ENCODE assay signal across 31 cellular contexts in the genomic region with DNA sequence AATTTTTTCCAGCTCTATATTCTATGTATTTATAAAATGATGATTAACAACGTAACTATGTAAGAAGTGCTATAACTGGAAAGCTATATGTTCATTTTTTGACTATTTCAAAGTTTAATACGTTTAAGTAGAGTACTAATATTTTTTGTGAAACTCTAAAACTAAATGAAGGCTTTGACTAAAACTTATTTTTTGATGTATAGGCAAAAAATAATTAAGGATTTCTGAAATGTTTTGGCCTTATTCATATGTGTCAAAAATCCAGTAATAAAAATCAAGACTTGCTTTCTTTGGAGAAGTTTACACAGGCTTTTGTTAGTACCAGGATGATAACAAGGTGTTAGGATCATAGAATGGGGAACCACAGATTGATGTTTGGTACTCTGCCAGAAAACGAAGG.
"Had no signal": no experiment of that assay in that cellular context is flagged by ENCODE, and none has a peak within 500 bp of the region (broad histone marks: within the 10 kb centered on the region; RNA-seq: fewer than 3 reads in every experiment).

No MANE protein-coding gene starts in this region.

- H3K27ac ChIP-seq: adrenal gland, body of pancreas, epithelial cell of prostate, esophagus squamous epithelium, gastroesophageal sphincter had no signal

- H3K36me3 ChIP-seq: adrenal gland, esophagus squamous epithelium, gastroesophageal sphincter had no signal

- H3K27me3 ChIP-seq: adrenal gland, body of pancreas, gastroesophageal sphincter had no signal

- DNase-seq: activated CD4-positive, alpha-beta memory T cell treated with anti-CD3 and anti-CD28 coated beads, Interleukin-2, amount 10 ng/mL, durations not matched to agents 7 days and 5 days; activated CD4-positive, alpha-beta T cell treated with anti-CD3 and anti-CD28 coated beads for 36 hours; activated CD4-positive, alpha-beta T cell treated with anti-CD3 and anti-CD28 coated beads, Interleukin-2, amount 10 ng/mL, durations not matched to agents 24 days and 14 days; activated CD4-positive, CD25-positive, alpha-beta regulatory T cell; activated CD4-positive, CD25-positive, alpha-beta regulatory T cell treated with anti-CD3 and anti-CD28 coated beads, Interleukin-2, amount 50 U/mL, for 72 hours; activated CD8-positive, alpha-beta memory T cell treated with anti-CD3 and anti-CD28 coated beads, Interleukin-2, amount 50 U/mL, for 48 hours; activated effector memory CD4-positive, alpha-beta T cell treated with Interleukin-2 at 50 U/mL for 16 hours; activated naive CD4-positive, alpha-beta T cell treated with anti-CD3 and anti-CD28 coated beads for 36 hours; activated naive CD8-positive, alpha-beta T cell treated with anti-CD3 and anti-CD28 coated beads for 36 hours; activated naive CD8-positive, alpha-beta T cell treated with anti-CD3 and anti-CD28 coated beads, Interleukin-2, amount 50 U/mL, for 24 hours; activated T-cell treated with anti-CD3 and anti-CD28 coated beads for 4 hours; activated T-cell treated with anti-CD3 and anti-CD28 coated beads, Interleukin-2, amount 50 U/mL, for 24 hours; activated T-cell treated with anti-CD3 and anti-CD28 coated beads, Interleukin-2, amount 50 U/mL, for 72 hours; adrenal gland; amygdala; aorta; body of pancreas; caudate nucleus; cortex of kidney; dermis blood vessel endothelial cell; effector CD4-positive, alpha-beta T cell; effector memory CD8-positive, alpha-beta T cell; esophagus squamous epithelium; foreskin melanocyte; hippocampal formation; T-helper 17 cell; T1000 had no signal

- ATAC-seq: activated CD4-positive, alpha-beta T cell treated with anti-CD3 and anti-CD28 coated beads for 36 hours; activated naive CD8-positive, alpha-beta T cell treated with anti-CD3 and anti-CD28 coated beads, Interleukin-2, amount 50 U/mL, for 24 hours; activated T-cell treated with anti-CD3 and anti-CD28 coated beads, Interleukin-2, amount 50 U/mL, for 72 hours; body of pancreas; effector memory CD8-positive, alpha-beta T cell; gastroesophageal sphincter; T-helper 17 cell had no signal

- H3K4me3 ChIP-seq: adrenal gland, body of pancreas, esophagus squamous epithelium, gastroesophageal sphincter had no signal

- H3K9me3 ChIP-seq: adrenal gland, body of pancreas, esophagus squamous epithelium, gastroesophageal sphincter had no signal

- FAIRE-seq: colon, endothelial cell of umbilical vein had no signal

- H3K4me1 ChIP-seq: adrenal gland had no signal
